Comparison of ENCODE assay signal across 24 cellular contexts in the genomic region with DNA sequence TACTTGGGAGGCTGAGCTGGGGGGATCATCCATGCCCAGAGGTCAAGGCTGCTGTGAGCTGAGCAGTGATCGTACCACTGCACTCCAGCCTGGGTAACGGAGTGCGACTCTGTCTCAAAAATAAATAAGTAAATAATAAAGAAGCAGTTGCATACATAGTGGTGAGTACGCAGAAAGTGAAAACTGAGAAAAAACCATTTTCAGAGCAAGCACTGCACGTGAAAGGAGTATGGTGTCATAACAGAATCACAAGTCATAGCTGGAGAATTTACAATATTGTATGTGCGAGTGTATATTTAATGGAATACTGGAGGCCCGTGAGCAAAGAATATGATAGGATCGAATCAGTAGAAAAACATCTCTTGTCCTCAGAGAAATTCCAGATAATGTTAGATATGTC. TPM values are rescaled to one million over a fixed set of nuclear protein-coding genes. Genes with fewer than 3 reads are reported as not detected.
DNase-seq lines count a peak whose midpoint lies in the region; ATAC-seq and TF ChIP-seq lines count a peak whose summit lies in the region.
"Had no signal": no experiment of that assay in that cellular context is flagged by ENCODE, and none has a peak within 500 bp of the region (broad histone marks: within the 10 kb centered on the region; RNA-seq: fewer than 3 reads in every experiment).

No MANE protein-coding gene starts in this region.

- peaks cover 16% of the 10 kb centered on the region for H3K4me1 Mint-ChIP-seq in WTC11
- H3K4me1 Mint-ChIP-seq: CD4-positive, alpha-beta memory T cell; CD4-positive, CD25-positive, alpha-beta regulatory T cell; CD8-positive, alpha-beta memory T cell had no signal

- WGBS in suprapubic skin, result 97% methylated on average over 8 of the region's 8 CpGs

- H3K9me3 ChIP-seq in uterus (no peaks in the 10 kb centered on the region), suprapubic skin (no peaks in the 10 kb centered on the region)
- H3K9me3 ChIP-seq: BE2C, BLaER1, Caco-2 had no signal

- H3K27ac ChIP-seq in uterus (no peak overlapping the region), suprapubic skin (no peak overlapping the region)
- H3K27ac ChIP-seq: BLaER1 had no signal

- H3K27me3 ChIP-seq in uterus (no peaks in the 10 kb centered on the region), suprapubic skin (no peaks in the 10 kb centered on the region)
- H3K27me3 ChIP-seq: BE2C, BLaER1 had no signal

- H3K4me3 Mint-ChIP-seq in WTC11, result no peak overlapping the region
- H3K4me3 Mint-ChIP-seq: CD4-positive, alpha-beta memory T cell; CD4-positive, CD25-positive, alpha-beta regulatory T cell; CD8-positive, alpha-beta memory T cell had no signal

- CTCF ChIA-PET in WTC11 (lab: Charles Lee), result interaction anchor here (0.6 kb wide), 1 partner anchor 202 kb away, joined by 4 read pairs; no protein-coding TSS in a partner anchor

- no peaks in the 10 kb centered on the region for H3K4me1 ChIP-seq in uterus
- H3K4me1 ChIP-seq in suprapubic skin, result peaks cover 15% of the 10 kb centered on the region
- H3K4me1 ChIP-seq: BE2C, BLaER1 had no signal

- no peaks in the 10 kb centered on the region for H3K27me3 Mint-ChIP-seq in WTC11 (ENCODE audit: low read depth)
- H3K27me3 Mint-ChIP-seq: CD4-positive, CD25-positive, alpha-beta regulatory T cell; CD8-positive, alpha-beta memory T cell had no signal

- TF ChIP-seq EP300 in suprapubic skin (IDR thresholded peaks at IDR 0.05), result no peak

- no peaks in the 10 kb centered on the region for H3K9me3 Mint-ChIP-seq in WTC11

- intact Hi-C loops in uterus (cut with DNase I; ENCODE audit: low total_unique reads), result no loop called here

- H3K4me3 ChIP-seq in uterus (no peak overlapping the region), suprapubic skin (no peak overlapping the region)
- H3K4me3 ChIP-seq: BLaER1, GM12878 had no signal

- no peak for DNase-seq in WTC11 (ENCODE audit: low spot score)
- DNase-seq in uterus, result no peak
- DNase-seq in suprapubic skin (ENCODE audit: low spot score in 2 of 2), result no peak
- DNase-seq: 8988T; ACHN; BE2C; C1 segment of cervical spinal cord; Caco-2; Calu3; CD4-positive, alpha-beta memory T cell; CD4-positive, CD25-positive, alpha-beta regulatory T cell; CD8-positive, alpha-beta memory T cell; DMS 273 treated with DMSO at 0.1 percent for 48 hours; DMS153; DMS53; DMS79; DND-41; EL; GDM1 had no signal

- TF ChIP-seq POLR2A in uterus (IDR thresholded peaks at IDR 0.05) (no peak), suprapubic skin (IDR thresholded peaks at IDR 0.05) (no peak)

- H3K36me3 ChIP-seq in uterus (no peaks in the 10 kb centered on the region), suprapubic skin (no peaks in the 10 kb centered on the region)
- H3K36me3 ChIP-seq: BE2C, BLaER1 had no signal

- POLR2A ChIA-PET in WTC11 (lab: Charles Lee), result no interaction called here

- peak overlapping the region; percentile 69; the same call in 1 of the 2 replicates for H3K27ac Mint-ChIP-seq in WTC11
- H3K27ac Mint-ChIP-seq: CD4-positive, CD25-positive, alpha-beta regulatory T cell; CD8-positive, alpha-beta memory T cell had no signal

- no peaks in the 10 kb centered on the region for H3K36me3 Mint-ChIP-seq in WTC11
- H3K36me3 Mint-ChIP-seq: CD4-positive, alpha-beta memory T cell; CD4-positive, CD25-positive, alpha-beta regulatory T cell; CD8-positive, alpha-beta memory T cell had no signal

- TF ChIP-seq CTCF in WTC11 (IDR thresholded peaks at IDR 0.05) (no peak), uterus (IDR thresholded peaks at IDR 0.05) (no peak), suprapubic skin (IDR thresholded peaks at IDR 0.05) (no peak)

- ATAC-seq in GM18868 (IDR thresholded peaks at IDR 0.05; ENCODE audit: unreplicated experiment) (peak; percentile 66), HG02870 (IDR thresholded peaks at IDR 0.05; ENCODE audit: unreplicated experiment) (peak; percentile 68), WTC11 (no peak), GM19467 (IDR thresholded peaks at IDR 0.05; ENCODE audit: unreplicated experiment) (no peak)
- ATAC-seq: GM12878 had no signal

TF ChIP-seq in WTC11, 78 proteins besides CTCF, POLR2A, EP300 and RAD21:
- TF ChIP-seq EMX1 (CRISPR knock-in tag; IDR thresholded peaks at IDR 0.05) (no peak), JAZF1 (CRISPR knock-in tag; IDR thresholded peaks at IDR 0.05) (no peak), ZNF396 (CRISPR knock-in tag; IDR thresholded peaks at IDR 0.05; ENCODE audit: borderline replicate concordance) (no peak), IRF2 (CRISPR knock-in tag; IDR thresholded peaks at IDR 0.05; ENCODE audit: borderline replicate concordance, low read depth) (no peak), RORB (CRISPR knock-in tag; IDR thresholded peaks at IDR 0.05) (no peak)
- TF ChIP-seq, protein P1, sequence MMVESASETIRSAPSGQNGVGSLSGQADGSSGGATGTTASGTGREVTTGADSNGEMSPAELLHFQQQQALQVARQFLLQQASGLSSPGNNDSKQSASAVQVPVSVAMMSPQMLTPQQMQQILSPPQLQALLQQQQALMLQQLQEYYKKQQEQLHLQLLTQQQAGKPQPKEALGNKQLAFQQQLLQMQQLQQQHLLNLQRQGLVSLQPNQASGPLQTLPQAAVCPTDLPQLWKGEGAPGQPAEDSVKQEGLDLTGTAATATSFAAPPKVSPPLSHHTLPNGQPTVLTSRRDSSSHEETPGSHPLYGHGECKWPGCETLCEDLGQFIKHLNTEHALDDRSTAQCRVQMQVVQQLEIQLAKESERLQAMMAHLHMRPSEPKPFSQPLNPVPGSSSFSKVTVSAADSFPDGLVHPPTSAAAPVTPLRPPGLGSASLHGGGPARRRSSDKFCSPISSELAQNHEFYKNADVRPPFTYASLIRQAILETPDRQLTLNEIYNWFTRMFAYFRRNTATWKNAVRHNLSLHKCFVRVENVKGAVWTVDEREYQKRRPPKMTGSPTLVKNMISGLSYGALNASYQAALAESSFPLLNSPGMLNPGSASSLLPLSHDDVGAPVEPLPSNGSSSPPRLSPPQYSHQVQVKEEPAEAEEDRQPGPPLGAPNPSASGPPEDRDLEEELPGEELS (CRISPR knock-in tag; IDR thresholded peaks at IDR 0.05), result no peak
- TF ChIP-seq, protein P2, sequence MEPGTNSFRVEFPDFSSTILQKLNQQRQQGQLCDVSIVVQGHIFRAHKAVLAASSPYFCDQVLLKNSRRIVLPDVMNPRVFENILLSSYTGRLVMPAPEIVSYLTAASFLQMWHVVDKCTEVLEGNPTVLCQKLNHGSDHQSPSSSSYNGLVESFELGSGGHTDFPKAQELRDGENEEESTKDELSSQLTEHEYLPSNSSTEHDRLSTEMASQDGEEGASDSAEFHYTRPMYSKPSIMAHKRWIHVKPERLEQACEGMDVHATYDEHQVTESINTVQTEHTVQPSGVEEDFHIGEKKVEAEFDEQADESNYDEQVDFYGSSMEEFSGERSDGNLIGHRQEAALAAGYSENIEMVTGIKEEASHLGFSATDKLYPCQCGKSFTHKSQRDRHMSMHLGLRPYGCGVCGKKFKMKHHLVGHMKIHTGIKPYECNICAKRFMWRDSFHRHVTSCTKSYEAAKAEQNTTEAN (CRISPR knock-in tag; IDR thresholded peaks at IDR 0.05), result no peak
- TF ChIP-seq, protein P3, sequence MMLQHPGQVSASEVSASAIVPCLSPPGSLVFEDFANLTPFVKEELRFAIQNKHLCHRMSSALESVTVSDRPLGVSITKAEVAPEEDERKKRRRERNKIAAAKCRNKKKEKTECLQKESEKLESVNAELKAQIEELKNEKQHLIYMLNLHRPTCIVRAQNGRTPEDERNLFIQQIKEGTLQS (CRISPR knock-in tag; conservative IDR thresholded peaks at IDR 0.05), result no peak
- TF ChIP-seq, protein P4, sequence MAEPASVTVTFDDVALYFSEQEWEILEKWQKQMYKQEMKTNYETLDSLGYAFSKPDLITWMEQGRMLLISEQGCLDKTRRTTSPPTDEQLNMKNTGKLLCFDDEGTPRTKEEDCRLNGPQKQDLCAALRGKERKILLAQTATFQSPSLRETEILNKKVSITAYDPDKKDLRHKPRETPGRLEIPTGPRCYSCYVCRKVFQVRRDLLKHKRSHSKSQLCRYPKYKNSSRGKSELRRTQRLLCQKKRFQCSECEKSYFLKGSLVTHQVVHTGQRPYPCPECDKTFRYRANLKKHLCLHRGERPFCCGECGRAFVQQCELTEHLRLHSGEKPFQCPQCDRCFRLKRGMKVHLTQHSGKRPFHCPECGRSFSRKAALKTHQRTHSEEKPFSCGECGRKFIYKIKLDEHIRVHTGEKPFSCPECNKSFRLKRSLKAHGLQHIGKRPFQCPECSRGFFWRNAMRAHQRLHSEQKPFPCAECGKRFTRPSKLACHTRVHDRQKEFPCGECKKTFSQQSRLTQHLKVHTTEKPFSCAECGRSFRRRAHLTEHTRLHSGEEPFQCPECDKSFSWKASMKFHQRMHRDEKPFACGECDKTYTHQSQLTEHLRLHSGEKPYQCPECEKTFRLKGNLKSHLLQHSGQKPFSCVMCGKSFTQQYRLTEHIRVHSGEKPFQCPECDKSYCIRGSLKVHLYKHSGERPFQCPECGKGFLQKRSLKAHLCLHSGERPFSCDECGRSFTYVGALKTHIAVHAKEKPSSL (CRISPR knock-in tag; conservative IDR thresholded peaks at IDR 0.05), result no peak

RNA-seq across cellular contexts. Expression of a gene that starts 22.3 kb away (rescaled TPM):
- 19.7 to 23.4 TPM (median 20.6 TPM) in 3 replicates for total RNA-seq in WTC11 (2021)
- 10 to 100 TPM in 2 of 4 donors, 1 to 10 TPM in 2; 3.5 to 38.2 (median 11.6) TPM for total RNA-seq in uterus
- 100 to 1,000 TPM in 1 of 4 donors, 10 to 100 TPM in 3; 59.2 to 109 (median 72.1) TPM for total RNA-seq in suprapubic skin

Comparison
In these comparisons a context has a peak if more than half of its experiments do, and no peak if none do; other contexts are left out.
1. ATAC-seq: peak in GM18868 (single experiment) and HG02870 (single experiment); none in WTC11 (single experiment) and GM19467 (single experiment).